In genomic region chr15:32901995-32902394, GRCh38 we compare ENCODE assay signal across 10 cellular contexts.
"Had no signal": no experiment of that assay in that cellular context is flagged by ENCODE, and none has a peak within 500 bp of the region (broad histone marks: within the 10 kb centered on the region; RNA-seq: fewer than 3 reads in every experiment).

No MANE protein-coding gene starts in this region.

- H3K4me3 ChIP-seq: GM23248, HAP-1 had no signal

- DNase-seq: GM23248, H7, HFFc6, Karpas-422, KBM-7 had no signal

- ATAC-seq: HCT116 had no signal

- H2AFZ ChIP-seq: GM23248 had no signal

- H3K27ac Mint-ChIP-seq: IgD-negative memory B cell had no signal

- H3K4me3 Mint-ChIP-seq: HFFc6, IgD-negative memory B cell had no signal

- H3K9ac ChIP-seq: GM23248, KMS-11 had no signal

- H3K4me1 ChIP-seq: HAP-1 had no signal

- H3K9me3 Mint-ChIP-seq: HFFc6, IgD-negative memory B cell had no signal

- H3K9me3 ChIP-seq: HAP-1 had no signal

- H3K4me2 ChIP-seq: KMS-11 had no signal

- H3K36me3 ChIP-seq: HAP-1 had no signal

- H3K27ac ChIP-seq: GM23248, HL-60, KMS-11 had no signal
